In the genomic region with DNA sequence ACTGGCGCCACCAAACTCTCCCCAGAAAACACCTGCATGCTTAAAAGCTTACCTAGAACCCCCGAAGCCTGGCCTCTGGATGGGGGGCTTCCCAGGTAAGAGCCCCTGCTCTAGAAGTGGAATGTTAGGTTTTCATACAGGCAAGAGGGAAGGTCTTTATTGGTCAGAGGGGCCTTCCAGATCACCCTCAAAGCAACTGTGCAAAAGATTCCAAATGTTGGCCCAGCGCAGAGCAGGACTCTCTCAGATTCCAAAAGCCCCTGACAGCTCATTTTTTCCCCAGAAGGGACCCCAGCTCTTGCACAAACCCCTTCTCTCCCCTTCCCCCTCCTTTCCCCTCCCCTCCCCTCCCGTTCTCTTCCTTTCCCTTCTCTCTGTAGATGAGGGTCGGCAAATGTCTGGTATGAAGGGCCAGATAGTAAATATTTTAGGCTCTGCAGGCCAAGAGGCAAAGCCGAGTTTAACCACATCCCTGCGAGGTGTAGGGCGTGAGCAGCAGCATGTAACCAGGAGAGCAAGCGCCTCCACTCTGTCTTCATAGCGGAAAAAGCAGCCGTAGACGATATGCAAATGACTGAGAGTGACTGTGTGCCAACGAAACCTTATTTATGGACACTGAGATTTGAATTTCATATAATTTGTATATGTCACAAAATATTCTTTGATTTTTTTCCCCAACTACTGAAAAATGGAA, we compare ENCODE assay signal across 9 cellular contexts.
DNase-seq lines count a peak whose midpoint lies in the region; ATAC-seq and TF ChIP-seq lines count a peak whose summit lies in the region.
"Had no signal": no experiment of that assay in that cellular context is flagged by ENCODE, and none has a peak within 500 bp of the region (broad histone marks: within the 10 kb centered on the region; RNA-seq: fewer than 3 reads in every experiment).

No MANE protein-coding gene starts in this region.

- peak; percentile 30 for DNase-seq in DMS79 (lab: John Stamatoyannopoulos, UW)
- DNase-seq in activated CD4-positive, alpha-beta T cell treated with anti-CD3 and anti-CD28 coated beads, Interleukin-2, amount 10 ng/mL, durations not matched to agents 7 days and 5 days = peak; percentile 73
- peak in 1 of 2 donors; percentile 65 for DNase-seq in fibroblast of lung (ENCODE audit: low read depth in 2 of 2)
- peak; percentile 45 to 54 for DNase-seq in stimulated activated CD4-positive, alpha-beta T cell treated with anti-CD3 and anti-CD28 coated beads, Interleukin-2, amount 100 ng/mL, for 48 hours
- DNase-seq in SIG-M5 (lab: John Stamatoyannopoulos, UW) = no peak
- DNase-seq in progenitor cell of endocrine pancreas (ENCODE audit: low spot score, unreplicated experiment) = no peak

- H3K9me3 ChIP-seq in fibroblast of lung (ENCODE audit: control insufficient read depth, insufficient read depth, low read depth, low read length) = no peaks in the 10 kb centered on the region
- H3K9me3 ChIP-seq: gastrocnemius medialis had no signal

- no peaks in the 10 kb centered on the region for H3K9me3 Mint-ChIP-seq in activated CD4-positive, alpha-beta T cell treated with anti-CD3 and anti-CD28 coated beads, Interleukin-2, amount 10 ng/mL, durations not matched to agents 7 days and 5 days
- no peaks in the 10 kb centered on the region for H3K9me3 Mint-ChIP-seq in progenitor cell of endocrine pancreas (ENCODE audit: low read depth)

- H3K27me3 Mint-ChIP-seq in activated CD4-positive, alpha-beta T cell treated with anti-CD3 and anti-CD28 coated beads, Interleukin-2, amount 10 ng/mL, durations not matched to agents 7 days and 5 days = no peaks in the 10 kb centered on the region
- no peaks in the 10 kb centered on the region for H3K27me3 Mint-ChIP-seq in progenitor cell of endocrine pancreas

- H3K4me1 ChIP-seq in fibroblast of lung (ENCODE audit: control insufficient read depth, extremely low read depth, insufficient read depth, low read length) = peaks cover 16% of the 10 kb centered on the region

- peaks cover 2% of the 10 kb centered on the region for H3K36me3 ChIP-seq in fibroblast of lung (ENCODE audit: control insufficient read depth, insufficient read depth, low read length)
- H3K36me3 ChIP-seq: gastrocnemius medialis had no signal

- CTCF ChIA-PET in activated CD4-positive, alpha-beta T cell treated with anti-CD3 and anti-CD28 coated beads, Interleukin-2, amount 10 ng/mL, durations not matched to agents 7 days and 5 days (lab: Charles Lee) = interaction anchor here (0.9 to 2.0 kb wide), 2 partner anchors 49 to 79 kb away, joined by 3 to 5 read pairs; no protein-coding TSS in a partner anchor

- no peak overlapping the region for H3K9ac ChIP-seq in fibroblast of lung (ENCODE audit: insufficient read depth, low read length)

- no peaks in the 10 kb centered on the region for H4K20me1 ChIP-seq in fibroblast of lung (ENCODE audit: control insufficient read depth, extremely low read depth, insufficient read depth, low read length)

- H3K36me3 Mint-ChIP-seq in activated CD4-positive, alpha-beta T cell treated with anti-CD3 and anti-CD28 coated beads, Interleukin-2, amount 10 ng/mL, durations not matched to agents 7 days and 5 days (ENCODE audit: low read depth) = no peaks in the 10 kb centered on the region
- H3K36me3 Mint-ChIP-seq in progenitor cell of endocrine pancreas (ENCODE audit: insufficient read depth) = no peaks in the 10 kb centered on the region

- no peaks in the 10 kb centered on the region for H3K27me3 ChIP-seq in fibroblast of lung (ENCODE audit: control insufficient read depth, insufficient read depth, low read length)
- H3K27me3 ChIP-seq: gastrocnemius medialis had no signal

- no peaks in the 10 kb centered on the region for H3K79me2 ChIP-seq in fibroblast of lung (ENCODE audit: control insufficient read depth, insufficient read depth, low read length)

- POLR2A ChIA-PET in activated CD4-positive, alpha-beta T cell treated with anti-CD3 and anti-CD28 coated beads, Interleukin-2, amount 10 ng/mL, durations not matched to agents 7 days and 5 days (lab: Charles Lee) = interaction anchor here (1.0 kb wide), 1 partner anchor 14 kb away, joined by 4 read pairs; no protein-coding TSS in a partner anchor

- TF ChIP-seq CTCF in fibroblast of lung (conservative IDR thresholded peaks at IDR 0.05 in 1 of 2, IDR thresholded peaks at IDR 0.05 in 1 of 2; ENCODE audit: low read depth in 1 of 2, low read length in 2 of 2) (no peak), progenitor cell of endocrine pancreas (IDR thresholded peaks at IDR 0.05; ENCODE audit: unreplicated experiment) (no peak)

- H3K27ac Mint-ChIP-seq in activated CD4-positive, alpha-beta T cell treated with anti-CD3 and anti-CD28 coated beads, Interleukin-2, amount 10 ng/mL, durations not matched to agents 7 days and 5 days = peak overlapping the region; percentile 95
- no peak overlapping the region for H3K27ac Mint-ChIP-seq in progenitor cell of endocrine pancreas

- H3K27ac ChIP-seq in fibroblast of lung (ENCODE audit: insufficient read depth, low read length) = peak overlapping the region; percentile 46

- no peak overlapping the region for H3K4me3 ChIP-seq in fibroblast of lung (replicated peaks in 1 of 4; ENCODE audit: control extremely low read depth in 1 of 4, insufficient read depth in 1 of 4, low read depth in 3 of 4, low read length in 4 of 4)
- H3K4me3 ChIP-seq: gastrocnemius medialis had no signal

- H2AFZ ChIP-seq in fibroblast of lung (ENCODE audit: low read length) = no peak overlapping the region

- H3K4me3 Mint-ChIP-seq in activated CD4-positive, alpha-beta T cell treated with anti-CD3 and anti-CD28 coated beads, Interleukin-2, amount 10 ng/mL, durations not matched to agents 7 days and 5 days = peak overlapping the region; percentile 77
- H3K4me3 Mint-ChIP-seq in progenitor cell of endocrine pancreas (ENCODE audit: low read depth) = no peak overlapping the region

- ATAC-seq in GM21381 (IDR thresholded peaks at IDR 0.05; ENCODE audit: unreplicated experiment) = peak; percentile 72
- peak; percentile 54 for ATAC-seq in HG03575 (IDR thresholded peaks at IDR 0.05; ENCODE audit: extremely low read depth, insufficient number of reproducible peaks, low FRiP score, unreplicated experiment)

- no peak overlapping the region for H3K4me2 ChIP-seq in fibroblast of lung (ENCODE audit: extremely low read depth, insufficient read depth, low read length)

- H3K4me1 Mint-ChIP-seq in activated CD4-positive, alpha-beta T cell treated with anti-CD3 and anti-CD28 coated beads, Interleukin-2, amount 10 ng/mL, durations not matched to agents 7 days and 5 days = peaks cover 65% of the 10 kb centered on the region
- H3K4me1 Mint-ChIP-seq in progenitor cell of endocrine pancreas (ENCODE audit: low read depth) = peaks cover 38% of the 10 kb centered on the region

Comparison
In these comparisons a context has a peak if more than half of its experiments do, and no peak if none do; other contexts are left out.
1. DNase-seq: peak in DMS79 (single experiment), activated CD4-positive, alpha-beta T cell treated with anti-CD3 and anti-CD28 coated beads, Interleukin-2, amount 10 ng/mL, durations not matched to agents 7 days and 5 days (single experiment) and stimulated activated CD4-positive, alpha-beta T cell treated with anti-CD3 and anti-CD28 coated beads, Interleukin-2, amount 100 ng/mL, for 48 hours (2 of 2); none in SIG-M5 (single experiment) and progenitor cell of endocrine pancreas (single experiment).